In the genomic region with DNA sequence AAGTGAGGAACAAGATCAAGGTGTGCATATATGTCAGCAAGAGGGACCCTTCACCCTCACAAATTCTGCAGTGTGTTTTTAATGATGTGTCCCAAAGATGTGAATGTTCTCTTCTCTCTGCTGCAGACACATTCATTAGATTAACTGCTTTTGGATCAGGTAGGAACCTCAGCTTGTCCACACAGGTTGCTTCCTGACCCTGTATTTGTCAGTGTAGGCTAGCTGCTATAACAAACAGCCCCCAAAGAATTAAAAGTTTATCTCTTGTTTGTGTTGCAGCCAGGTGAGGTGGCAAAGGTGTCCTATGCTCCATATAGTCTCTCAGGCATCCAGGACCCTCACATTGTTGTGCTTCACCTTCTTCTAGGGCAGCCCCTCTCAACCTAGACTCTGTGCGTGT, we compare ENCODE assay signal across 11 cellular contexts. TPM values are rescaled to one million over a fixed set of nuclear protein-coding genes. Genes with fewer than 3 reads are reported as not detected.
"Had no signal": no experiment of that assay in that cellular context is flagged by ENCODE, and none has a peak within 500 bp of the region (broad histone marks: within the 10 kb centered on the region; RNA-seq: fewer than 3 reads in every experiment).

No MANE protein-coding gene starts in this region.

- ATAC-seq: HCT116 had no signal

- H3K27ac ChIP-seq: GM23248, HL-60, KMS-11 had no signal

- H3K9ac ChIP-seq: GM23248, KMS-11 had no signal

- H2AFZ ChIP-seq: GM23248 had no signal

- H3K27ac Mint-ChIP-seq: HFFc6 had no signal

- H3K4me2 ChIP-seq: KMS-11 had no signal

- H3K4me3 ChIP-seq: GM23248, HAP-1 had no signal

- DNase-seq: GOT3, H7, HFFc6, IMR-90, KBM-7 had no signal

- H3K4me3 Mint-ChIP-seq: HFFc6 had no signal

- H3K9me3 ChIP-seq: HAP-1 had no signal

- H3K36me3 ChIP-seq: HAP-1 had no signal

RNA-seq across cellular contexts. Expression of a gene that starts 17.8 kb away (rescaled TPM):
- total RNA-seq: HT1080 had no signal
- polyA plus RNA-seq: IMR-90 had no signal

RNA-seq across cellular contexts. Expression of a gene that starts 59.1 kb away (rescaled TPM):
- total RNA-seq: HT1080 had no signal
